13 cellular contexts compared by ENCODE assay signal in the genomic region with DNA sequence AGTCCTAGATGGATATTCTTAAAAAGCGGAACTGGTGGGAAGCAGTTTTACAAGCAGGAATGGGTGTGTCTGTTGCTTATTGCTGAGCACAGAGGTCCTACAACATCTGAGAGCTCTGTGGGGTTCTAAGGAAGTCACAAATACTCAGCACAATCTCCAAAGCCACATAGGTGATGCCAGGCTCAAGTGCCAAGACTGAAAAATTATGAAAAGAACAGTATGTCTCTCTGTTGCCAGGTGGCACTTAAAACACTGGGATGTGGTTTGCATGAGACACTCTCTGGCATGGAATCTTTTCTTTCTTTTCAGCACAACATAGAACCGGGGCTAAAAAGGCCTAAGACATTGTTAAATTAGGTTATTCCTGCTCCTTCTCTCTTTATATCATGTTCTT.
A peak's percentile ranks its signal among the peaks of the same experiment; 100 is the strongest.
DNase-seq lines count a peak whose midpoint lies in the region; ATAC-seq and TF ChIP-seq lines count a peak whose summit lies in the region.
"Had no signal": no experiment of that assay in that cellular context is flagged by ENCODE, and none has a peak within 500 bp of the region (broad histone marks: within the 10 kb centered on the region; RNA-seq: fewer than 3 reads in every experiment).

No MANE protein-coding gene starts in this region.

- H3K4me3 ChIP-seq in mammary epithelial cell (replicated peaks in 1 of 3; ENCODE audit: insufficient read depth in 1 of 3, low read depth in 2 of 3, low read length in 3 of 3) (peak overlapping the region in 2 of 3 experiments; percentile 18 to 22), mesendoderm (ENCODE audit: low read length) (no peak overlapping the region), upper lobe of right lung (no peak overlapping the region)
- H3K4me3 ChIP-seq: heart left ventricle, lung, prostate gland had no signal

- H3K79me1 ChIP-seq in mesendoderm (ENCODE audit: low read length) = no peaks in the 10 kb centered on the region

- H3K27ac ChIP-seq in mammary epithelial cell (ENCODE audit: insufficient read depth, low read depth, low read length) (peak overlapping the region; percentile 96), mesendoderm (ENCODE audit: low read depth, low read length) (no peak overlapping the region), upper lobe of right lung (peak overlapping the region; percentile 59)
- H3K27ac ChIP-seq: prostate gland had no signal

- H3K79me2 ChIP-seq in mammary epithelial cell (ENCODE audit: insufficient read depth, low read length) = no peaks in the 10 kb centered on the region
- H3K79me2 ChIP-seq in mesendoderm (ENCODE audit: control insufficient read depth, insufficient read depth, low read length) = no peaks in the 10 kb centered on the region

- no peak overlapping the region for H2BK15ac ChIP-seq in mesendoderm (replicated peaks; ENCODE audit: low read depth)

- DNase-seq in NOMO-1 (lab: John Stamatoyannopoulos, UW; ENCODE audit: unreplicated experiment in 2 of 2) = peak; percentile 19 to 40
- DNase-seq in mammary epithelial cell = no peak
- DNase-seq in mesendoderm = no peak
- no peak for DNase-seq in upper lobe of right lung
- no peak for DNase-seq in stimulated activated CD8-positive, alpha-beta memory T cell treated with anti-CD3 and anti-CD28 coated beads, Interleukin-4, amount 100 ng/mL, for 48 hours
- DNase-seq: activated T-cell treated with anti-CD3 and anti-CD28 coated beads, Interleukin-2, amount 50 U/mL, for 72 hours; effector CD8-positive, alpha-beta T cell; heart left ventricle; NK-92 treated with Interleukin-12 subunit alpha and Interleukin-12 subunit beta, amount 100 ng/mL, for 24 hours had no signal

- H4K8ac ChIP-seq in mesendoderm (ENCODE audit: low read depth, low read length) = no peak overlapping the region

- in situ Hi-C loops in mammary epithelial cell (cut with MboI; ENCODE audit: low sequenced_read_pairs in 2 of 2) = no loop called here

- no peak overlapping the region for H3K4ac ChIP-seq in mesendoderm (ENCODE audit: low read depth, low read length)

- H3K9ac ChIP-seq in mammary epithelial cell (ENCODE audit: insufficient read depth, low read length) (peak overlapping the region; percentile 81), mesendoderm (ENCODE audit: low read length) (no peak overlapping the region)

- dilution Hi-C loops in mammary epithelial cell (cut with HindIII; ENCODE audit: low sequenced_read_pairs) = no loop called here

- H4K20me1 ChIP-seq in mammary epithelial cell (ENCODE audit: insufficient read depth, low read length) = no peaks in the 10 kb centered on the region

- no peak overlapping the region for H2AK5ac ChIP-seq in mesendoderm (ENCODE audit: low read length)

- peaks cover 4% of the 10 kb centered on the region for H3K9me3 ChIP-seq in mammary epithelial cell (replicated peaks; ENCODE audit: insufficient read depth, low read length)
- no peaks in the 10 kb centered on the region for H3K9me3 ChIP-seq in upper lobe of right lung
- H3K9me3 ChIP-seq: heart left ventricle, prostate gland had no signal

- peak; percentile 42 for ATAC-seq in upper lobe of right lung
- no peak for ATAC-seq in HG02623 (IDR thresholded peaks at IDR 0.05; ENCODE audit: unreplicated experiment)
- ATAC-seq in GM19035 (IDR thresholded peaks at IDR 0.05; ENCODE audit: unreplicated experiment) = no peak
- ATAC-seq: activated T-cell treated with anti-CD3 and anti-CD28 coated beads, Interleukin-2, amount 50 U/mL, for 72 hours had no signal

- H4K5ac ChIP-seq in mesendoderm (ENCODE audit: low read length) = no peak overlapping the region

- H2BK120ac ChIP-seq in mesendoderm (ENCODE audit: low read depth, low read length) = peak overlapping the region; percentile 0

- intact Hi-C loops in mammary epithelial cell (cut with micrococcal nuclease) (loop anchor here (2.0 kb wide), 2 partner anchors 46 to 166 kb away; no protein-coding TSS in a partner anchor), upper lobe of right lung (cut with DNase I) (no loop called here)

- H3K4me2 ChIP-seq in mammary epithelial cell (ENCODE audit: insufficient read depth, low read depth, low read length) = peak overlapping the region; percentile 69
- H3K4me2 ChIP-seq in mesendoderm (ENCODE audit: low read length) = no peak overlapping the region

- H3K27me3 ChIP-seq in mammary epithelial cell (ENCODE audit: insufficient read depth, low read length) (no peaks in the 10 kb centered on the region), mesendoderm (ENCODE audit: insufficient read depth, low read length, poor library complexity) (no peaks in the 10 kb centered on the region), upper lobe of right lung (no peaks in the 10 kb centered on the region)
- H3K27me3 ChIP-seq: heart left ventricle had no signal

- CTCF ChIA-PET in mammary epithelial cell (lab: Charles Lee; ENCODE audit: low non-redundant PET) = no interaction called here

- H3K36me3 ChIP-seq in mammary epithelial cell (ENCODE audit: insufficient read depth, low read length) = no peaks in the 10 kb centered on the region
- no peaks in the 10 kb centered on the region for H3K36me3 ChIP-seq in mesendoderm (ENCODE audit: control insufficient read depth, insufficient read depth, low read length)
- no peaks in the 10 kb centered on the region for H3K36me3 ChIP-seq in upper lobe of right lung
- H3K36me3 ChIP-seq: heart left ventricle, prostate gland had no signal

- H2BK5ac ChIP-seq in mesendoderm (ENCODE audit: low read length) = no peak overlapping the region

- TF ChIP-seq CTCF in mammary epithelial cell (conservative IDR thresholded peaks at IDR 0.05 in 1 of 2, IDR thresholded peaks at IDR 0.05 in 1 of 2; ENCODE audit: extremely low read depth in 1 of 2, insufficient read depth in 1 of 2, low read depth in 1 of 2, low read length in 2 of 2) = no peak
- no peak for TF ChIP-seq CTCF in upper lobe of right lung (IDR thresholded peaks at IDR 0.05)

- H3K23ac ChIP-seq in mesendoderm (ENCODE audit: low read length) = no peak overlapping the region

- TSS peak; percentile 84 for BruUV-seq in mammary epithelial cell (replicated peaks; lab: Mats Ljungman, UMichigan)

- H3K18ac ChIP-seq in mesendoderm (ENCODE audit: low read length) = peak overlapping the region; percentile 15

- H3K4me1 ChIP-seq in mammary epithelial cell (ENCODE audit: insufficient read depth, low read length) (peaks cover 48% of the 10 kb centered on the region), mesendoderm (ENCODE audit: control insufficient read depth, low read depth, low read length) (peaks cover 3% of the 10 kb centered on the region), upper lobe of right lung (peaks cover 32% of the 10 kb centered on the region)
- H3K4me1 ChIP-seq: prostate gland had no signal

- peak overlapping the region; percentile 50 for H2AFZ ChIP-seq in mammary epithelial cell (ENCODE audit: low read depth, low read length)

- WGBS in mammary epithelial cell (ENCODE audit: low coverage, missing lambda C conversion rate) = 5% methylated on average over 2 of the region's 2 CpGs
- WGBS in mesendoderm (ENCODE audit: extremely low coverage, insufficient coverage, low lambda C conversion rate) = no CpG with 5 or more reads among the region's 2 CpGs

- H3K56ac ChIP-seq in mesendoderm (ENCODE audit: low read length) = no peak overlapping the region

Comparison
In these comparisons a context has a peak if more than half of its experiments do, and no peak if none do; other contexts are left out.
1. DNase-seq: peak in NOMO-1 (2 of 2); none in mammary epithelial cell (single experiment), mesendoderm (single experiment), upper lobe of right lung (single experiment) and stimulated activated CD8-positive, alpha-beta memory T cell treated with anti-CD3 and anti-CD28 coated beads, Interleukin-4, amount 100 ng/mL, for 48 hours (single experiment).
2. H3K4me3 ChIP-seq: peak in mammary epithelial cell (2 of 3); none in mesendoderm (single experiment) and upper lobe of right lung (single experiment).